In genomic region chr6:122476131-122476530, GRCh38 we compare ENCODE assay signal across 8 cellular contexts. TPM values are rescaled to one million over a fixed set of nuclear protein-coding genes. Genes with fewer than 3 reads are reported as not detected.
DNase-seq lines count a peak whose midpoint lies in the region; ATAC-seq lines count a peak whose summit lies in the region.

No MANE protein-coding gene starts in this region.

- H3K79me1 ChIP-seq in mesenchymal stem cell (replicated peaks; ENCODE audit: low read length, poor library complexity, severe bottlenecking) = no peaks in the 10 kb centered on the region

- H3K4me1 ChIP-seq in mesenchymal stem cell (ENCODE audit: control insufficient read depth, insufficient read depth, low read depth, low read length) = no peaks in the 10 kb centered on the region

- H3K14ac ChIP-seq in mesenchymal stem cell (ENCODE audit: low read length in 2 of 2) = no peak overlapping the region

- ATAC-seq in Right ventricle myocardium superior (ENCODE audit: poor library complexity) = no peak

- no peak overlapping the region for H3K23ac ChIP-seq in mesenchymal stem cell (ENCODE audit: low read length in 2 of 2)

- H3K27ac ChIP-seq in mesenchymal stem cell (ENCODE audit: low read length, poor library complexity, severe bottlenecking) = no peak overlapping the region

- no peaks in the 10 kb centered on the region for H3K36me3 ChIP-seq in mesenchymal stem cell (ENCODE audit: control insufficient read depth in 1 of 2, insufficient read depth in 2 of 2, low read depth in 1 of 2, low read length in 2 of 2)

- H2BK120ac ChIP-seq in mesenchymal stem cell (ENCODE audit: low read depth, low read length) = no peak overlapping the region

- intact Hi-C loops in Right ventricle myocardium superior (cut with DNase I) = no loop called here

- no peak overlapping the region for H2AFZ ChIP-seq in mesenchymal stem cell (ENCODE audit: low read depth, low read length)

- no peak overlapping the region for H2BK15ac ChIP-seq in mesenchymal stem cell (ENCODE audit: low read depth, poor library complexity, severe bottlenecking)

- no peak overlapping the region for H3K4me2 ChIP-seq in mesenchymal stem cell (ENCODE audit: low read length, poor library complexity, severe bottlenecking)

- no peak overlapping the region for H3K4ac ChIP-seq in mesenchymal stem cell (ENCODE audit: low read depth in 1 of 2, low read length in 2 of 2)

- H3K18ac ChIP-seq in mesenchymal stem cell (ENCODE audit: low read depth in 1 of 2, low read length in 2 of 2) = no peak overlapping the region

- H2BK5ac ChIP-seq in mesenchymal stem cell (ENCODE audit: low read depth, low read length, poor library complexity, severe bottlenecking) = no peak overlapping the region

- no peak overlapping the region for H4K8ac ChIP-seq in mesenchymal stem cell (ENCODE audit: low read length)

- H2AK5ac ChIP-seq in mesenchymal stem cell (ENCODE audit: low read length, severe bottlenecking) = no peak overlapping the region

- H3K4me3 ChIP-seq in mesenchymal stem cell (ENCODE audit: insufficient read depth in 1 of 2, low read depth in 1 of 2, low read length in 2 of 2) = no peak overlapping the region

- H2BK12ac ChIP-seq in mesenchymal stem cell (ENCODE audit: low read length in 2 of 2) = no peak overlapping the region

- H3K9me3 ChIP-seq in mesenchymal stem cell (ENCODE audit: control insufficient read depth, low read length) = no peaks in the 10 kb centered on the region

- H4K91ac ChIP-seq in mesenchymal stem cell (ENCODE audit: low read length) = no peak overlapping the region

- DNase-seq in DMS 273 (lab: John Stamatoyannopoulos, UW; ENCODE audit: unreplicated experiment) (peak; percentile 40), LHCN-M2 (ENCODE audit: low read depth) (peak; percentile 14), astrocyte of the hippocampus (ENCODE audit: low read depth, low spot score) (peak; percentile 18), mesenchymal stem cell (peak; percentile 46), mucosa of gallbladder (ENCODE audit: low spot score) (no peak), NCI-H1048 (lab: John Stamatoyannopoulos, UW) (no peak), NCI-H187 (lab: John Stamatoyannopoulos, UW) (no peak), Right ventricle myocardium superior (no peak)

- H3K9ac ChIP-seq in mesenchymal stem cell (ENCODE audit: low read length) = no peak overlapping the region

- no peaks in the 10 kb centered on the region for H3K27me3 ChIP-seq in mesenchymal stem cell (ENCODE audit: control insufficient read depth in 1 of 2, insufficient read depth in 1 of 2, low read length in 2 of 2)

RNA-seq across cellular contexts. Expression of gene SERINC1, which starts 4.5 kb away (rescaled TPM):
- total RNA-seq in LHCN-M2 (2014; rRNA removed) (163 and 180 TPM in 2 replicates), mucosa of gallbladder (190 TPM), Right ventricle myocardium superior (142 TPM)
- polyA plus RNA-seq in LHCN-M2 (2012) = 72.2 TPM
- polyA plus RNA-seq in mesenchymal stem cell (2013, experiment 1 of 2) = 159 TPM
- polyA plus RNA-seq in mesenchymal stem cell (2013, experiment 2 of 2) = 173 TPM

Comparison
In these comparisons a context has a peak if more than half of its experiments do, and no peak if none do; other contexts are left out.
1. DNase-seq: peak in DMS 273 (single experiment), LHCN-M2 (single experiment), astrocyte of the hippocampus (single experiment) and mesenchymal stem cell (single experiment); none in mucosa of gallbladder (single experiment), NCI-H1048 (single experiment), NCI-H187 (0 of 2) and Right ventricle myocardium superior (single experiment).